In genomic region chr9:77960356-77961153, GRCh38 we compare ENCODE assay signal across 1 cellular context.
TF ChIP-seq lines count a peak whose summit lies in the region.

No MANE protein-coding gene starts in this region.

TF ChIP-seq in SK-N-SH treated with all-trans-retinoic acid at 6 μM for 48 hours, 23 proteins besides CTCF, POLR2A, EP300 and RAD21 (continued from another document):
- TF ChIP-seq, protein P1, sequence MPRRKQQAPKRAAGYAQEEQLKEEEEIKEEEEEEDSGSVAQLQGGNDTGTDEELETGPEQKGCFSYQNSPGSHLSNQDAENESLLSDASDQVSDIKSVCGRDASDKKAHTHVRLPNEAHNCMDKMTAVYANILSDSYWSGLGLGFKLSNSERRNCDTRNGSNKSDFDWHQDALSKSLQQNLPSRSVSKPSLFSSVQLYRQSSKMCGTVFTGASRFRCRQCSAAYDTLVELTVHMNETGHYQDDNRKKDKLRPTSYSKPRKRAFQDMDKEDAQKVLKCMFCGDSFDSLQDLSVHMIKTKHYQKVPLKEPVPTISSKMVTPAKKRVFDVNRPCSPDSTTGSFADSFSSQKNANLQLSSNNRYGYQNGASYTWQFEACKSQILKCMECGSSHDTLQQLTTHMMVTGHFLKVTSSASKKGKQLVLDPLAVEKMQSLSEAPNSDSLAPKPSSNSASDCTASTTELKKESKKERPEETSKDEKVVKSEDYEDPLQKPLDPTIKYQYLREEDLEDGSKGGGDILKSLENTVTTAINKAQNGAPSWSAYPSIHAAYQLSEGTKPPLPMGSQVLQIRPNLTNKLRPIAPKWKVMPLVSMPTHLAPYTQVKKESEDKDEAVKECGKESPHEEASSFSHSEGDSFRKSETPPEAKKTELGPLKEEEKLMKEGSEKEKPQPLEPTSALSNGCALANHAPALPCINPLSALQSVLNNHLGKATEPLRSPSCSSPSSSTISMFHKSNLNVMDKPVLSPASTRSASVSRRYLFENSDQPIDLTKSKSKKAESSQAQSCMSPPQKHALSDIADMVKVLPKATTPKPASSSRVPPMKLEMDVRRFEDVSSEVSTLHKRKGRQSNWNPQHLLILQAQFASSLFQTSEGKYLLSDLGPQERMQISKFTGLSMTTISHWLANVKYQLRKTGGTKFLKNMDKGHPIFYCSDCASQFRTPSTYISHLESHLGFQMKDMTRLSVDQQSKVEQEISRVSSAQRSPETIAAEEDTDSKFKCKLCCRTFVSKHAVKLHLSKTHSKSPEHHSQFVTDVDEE (CRISPR knock-in tag; IDR thresholded peaks at IDR 0.05): no peak
TF ChIP-seq in SK-N-SH treated with all-trans-retinoic acid at 6 μM for 48 hours: peak in this region for 1.
